Comparison of ENCODE assay signal across 1 cellular context in genomic region chr17:32920293-32920692, GRCh38.
TF ChIP-seq lines count a peak whose summit lies in the region.

No MANE protein-coding gene starts in this region.

TF ChIP-seq in K562, 482 proteins besides CTCF, POLR2A, EP300 and RAD21:
- TF ChIP-seq NFIX (CRISPR knock-in tag; IDR thresholded peaks at IDR 0.05; ENCODE audit: low read depth): 0 out of 2 replicates have a peak, but pooled peaks have one; percentile 15
- no peak for TF ChIP-seq RFX1 (IDR thresholded peaks at IDR 0.05)
- 0 out of 2 replicates have a peak, but pooled peaks have one; percentile 6 for TF ChIP-seq BCOR (IDR thresholded peaks at IDR 0.05)
